8 cellular contexts compared by ENCODE assay signal in genomic region chr10:29681700-29682444, GRCh38. TPM values are rescaled to one million over a fixed set of nuclear protein-coding genes. Genes with fewer than 3 reads are reported as not detected.
DNase-seq lines count a peak whose midpoint lies in the region; ATAC-seq and TF ChIP-seq lines count a peak whose summit lies in the region.

No MANE protein-coding gene starts in this region.

- H3K4me3 ChIP-seq in CD4-positive, alpha-beta memory T cell (ENCODE audit: low read length in 2 of 2), result peak overlapping the region in 1 of 2 donors; percentile 46

- H3K9me3 ChIP-seq in CD4-positive, alpha-beta memory T cell (ENCODE audit: control insufficient read depth in 1 of 2, low read length in 2 of 2), result no peaks in the 10 kb centered on the region

- peak overlapping the region; percentile 90 to 99 (median 98) for H3K27ac Mint-ChIP-seq in CD4-positive, alpha-beta memory T cell
- peak overlapping the region; percentile 25 for H3K27ac Mint-ChIP-seq in activated T-cell treated with anti-CD3 and anti-CD28 coated beads, Interleukin-2, amount 50 U/mL, for 72 hours
- H3K27ac Mint-ChIP-seq in natural killer cell, result peak overlapping the region; percentile 90 to 95

- peaks cover 66% of the 10 kb centered on the region for H3K4me1 ChIP-seq in CD4-positive, alpha-beta memory T cell (ENCODE audit: insufficient read depth, low read length)

- H3K27ac ChIP-seq in CD4-positive, alpha-beta memory T cell (ENCODE audit: low read depth, low read length), result peak overlapping the region; percentile 54

- H3K36me3 Mint-ChIP-seq in CD4-positive, alpha-beta memory T cell, result peaks cover 23 to 33% of the 10 kb centered on the region in 2 donors
- peaks cover 11 to 28% of the 10 kb centered on the region in 2 donors for H3K36me3 Mint-ChIP-seq in activated T-cell treated with anti-CD3 and anti-CD28 coated beads, Interleukin-2, amount 50 U/mL, for 72 hours (ENCODE audit: insufficient read depth in 2 of 2)
- H3K36me3 Mint-ChIP-seq in natural killer cell, result no peaks in the 10 kb centered on the region

- ATAC-seq in activated T-cell treated with anti-CD3 and anti-CD28 coated beads, Interleukin-2, amount 50 U/mL, for 72 hours (replicated peaks in 1 of 2), result peak; percentile 79 to 99
- peak; percentile 88 to 96 (median 92) for ATAC-seq in natural killer cell
- ATAC-seq in HG02642 (IDR thresholded peaks at IDR 0.05; ENCODE audit: poor library complexity, unreplicated experiment), result no peak

- CTCF ChIA-PET in CD4-positive, alpha-beta memory T cell (lab: Charles Lee; ENCODE audit: partially characterized antibody), result interaction anchor here (0.7 to 2.4 kb wide), 6 partner anchors 9 to 60 kb away, joined by 3 to 13 read pairs (median 4); no protein-coding TSS in a partner anchor

- H3K27me3 ChIP-seq in CD4-positive, alpha-beta memory T cell (ENCODE audit: insufficient read depth, low read length), result no peaks in the 10 kb centered on the region

- TF ChIP-seq CTCF in natural killer cell (IDR thresholded peaks at IDR 0.05), result no peak

- H3K4me3 Mint-ChIP-seq in CD4-positive, alpha-beta memory T cell, result peak overlapping the region; percentile 49 to 85 (median 78)
- H3K4me3 Mint-ChIP-seq in activated T-cell treated with anti-CD3 and anti-CD28 coated beads, Interleukin-2, amount 50 U/mL, for 72 hours, result peak overlapping the region; percentile 31 to 65
- peak overlapping the region; percentile 78 for H3K4me3 Mint-ChIP-seq in natural killer cell

- peak; percentile 81 to 88 (median 86) for DNase-seq in CD4-positive, alpha-beta memory T cell
- DNase-seq in NOMO-1 treated with dmso at 0.1 percent for 144 hours (lab: John Stamatoyannopoulos, UW; ENCODE audit: unreplicated experiment), result peak; percentile 97
- DNase-seq in activated T-cell treated with anti-CD3 and anti-CD28 coated beads, Interleukin-2, amount 50 U/mL, for 72 hours, result peak in 1 of 2 donors; percentile 35
- DNase-seq in natural killer cell, result peak; percentile 44
- DNase-seq in NCI-H1930 (lab: John Stamatoyannopoulos, UW), result no peak
- no peak for DNase-seq in DMS 273 treated with DMSO at 0.1 percent for 48 hours (lab: John Stamatoyannopoulos, UW)
- DNase-seq in NCI-H345 treated with DMSO at 0.1 percent for 48 hours (lab: John Stamatoyannopoulos, UW; ENCODE audit: unreplicated experiment), result no peak

- POLR2A ChIA-PET in CD4-positive, alpha-beta memory T cell (lab: Charles Lee; ENCODE audit: partially characterized antibody), result interaction anchor here (1.0 to 2.7 kb wide), 12 partner anchors 10 to 1150 kb away, joined by 3 to 32 read pairs (median 8); partner anchors contain the start of genes SVIL and WAC

- peaks cover 60 to 99% (median 79%) of the 10 kb centered on the region in 4 donors for H3K4me1 Mint-ChIP-seq in CD4-positive, alpha-beta memory T cell
- peaks cover 54% of the 10 kb centered on the region for H3K4me1 Mint-ChIP-seq in activated T-cell treated with anti-CD3 and anti-CD28 coated beads, Interleukin-2, amount 50 U/mL, for 72 hours (ENCODE audit: low read depth)
- H3K4me1 Mint-ChIP-seq in natural killer cell, result peaks cover 82 to 87% of the 10 kb centered on the region in 2 donors

- peaks cover 0 to 5% (median 0%) of the 10 kb centered on the region in 8 donors for H3K9me3 Mint-ChIP-seq in CD4-positive, alpha-beta memory T cell
- H3K9me3 Mint-ChIP-seq in activated T-cell treated with anti-CD3 and anti-CD28 coated beads, Interleukin-2, amount 50 U/mL, for 72 hours, result peaks cover 3 to 5% of the 10 kb centered on the region in 2 donors
- peaks cover 0 to 3% of the 10 kb centered on the region in 2 donors for H3K9me3 Mint-ChIP-seq in natural killer cell

- H3K36me3 ChIP-seq in CD4-positive, alpha-beta memory T cell (ENCODE audit: insufficient read depth, low read length), result no peaks in the 10 kb centered on the region

- intact Hi-C loops in CD4-positive, alpha-beta memory T cell (cut with micrococcal nuclease), result loop anchor here (1.0 to 2.0 kb wide), 4 partner anchors 7 to 53 kb away; no protein-coding TSS in a partner anchor
- intact Hi-C loops in natural killer cell (cut with micrococcal nuclease), result loop anchor here (1.0 to 10.0 kb wide), 2 partner anchors 23 to 53 kb away; no protein-coding TSS in a partner anchor

- no peaks in the 10 kb centered on the region for H3K27me3 Mint-ChIP-seq in CD4-positive, alpha-beta memory T cell
- no peaks in the 10 kb centered on the region for H3K27me3 Mint-ChIP-seq in activated T-cell treated with anti-CD3 and anti-CD28 coated beads, Interleukin-2, amount 50 U/mL, for 72 hours (ENCODE audit: low read depth)
- H3K27me3 Mint-ChIP-seq in natural killer cell (ENCODE audit: low read depth in 2 of 2), result no peaks in the 10 kb centered on the region

RNA-seq across cellular contexts. Expression of gene SVIL, which starts 47.1 kb away (rescaled TPM):
- total RNA-seq in CD4-positive, alpha-beta memory T cell, result 10 to 100 TPM; 25.0 to 31.2 TPM
- 10 to 100 TPM in 1 of 2 donors, 1 to 10 TPM in 1; 1.1 to 18.9 TPM for polyA plus RNA-seq in CD4-positive, alpha-beta memory T cell
- total RNA-seq in activated T-cell treated with anti-CD3 and anti-CD28 coated beads, Interleukin-2, amount 50 U/mL, for 72 hours, result 10 to 100 TPM; 12.2 to 14.2 TPM
- 10 to 100 TPM; 24.9 to 57.2 (median 33.5) TPM for total RNA-seq in natural killer cell

Comparison
In these comparisons a context has a peak if more than half of its experiments do, and no peak if none do; other contexts are left out.
1. DNase-seq: peak in CD4-positive, alpha-beta memory T cell (5 of 5), NOMO-1 treated with dmso at 0.1 percent for 144 hours (single experiment) and natural killer cell (single experiment); none in NCI-H1930 (0 of 2), DMS 273 treated with DMSO at 0.1 percent for 48 hours (single experiment) and NCI-H345 treated with DMSO at 0.1 percent for 48 hours (single experiment).
2. H3K27ac Mint-ChIP-seq: peak in every context shown above with its lines; median percentile 98 in CD4-positive, alpha-beta memory T cell; 92 in natural killer cell; 25 in activated T-cell treated with anti-CD3 and anti-CD28 coated beads, Interleukin-2, amount 50 U/mL, for 72 hours.
3. Peak in every context shown above with its lines, with median percentiles within 50 percentile points of each other: H3K4me3 Mint-ChIP-seq.